Comparison of ENCODE assay signal across 8 cellular contexts in genomic region chr5:109656829-109657228, GRCh38. TPM values are rescaled to one million over a fixed set of nuclear protein-coding genes. Genes with fewer than 3 reads are reported as not detected.
DNase-seq lines count a peak whose midpoint lies in the region; ATAC-seq, FAIRE-seq and TF ChIP-seq lines count a peak whose summit lies in the region.

No MANE protein-coding gene starts in this region.

- H3K9ac ChIP-seq in keratinocyte (ENCODE audit: control insufficient read depth, extremely low read depth, insufficient read depth, low read length): no peak overlapping the region

- H3K4me2 ChIP-seq in keratinocyte (ENCODE audit: control insufficient read depth, extremely low read depth, insufficient read depth, low read depth, low read length): peak overlapping the region; percentile 75

- H3K79me2 ChIP-seq in keratinocyte (ENCODE audit: control insufficient read depth, insufficient read depth, low read length): no peaks in the 10 kb centered on the region

- peaks cover 14% of the 10 kb centered on the region for H3K4me1 Mint-ChIP-seq in mesothelial cell of epicardium

- H2AFZ ChIP-seq in keratinocyte (ENCODE audit: control insufficient read depth, low read length): no peak overlapping the region

- ATAC-seq in GM18502 (IDR thresholded peaks at IDR 0.05; ENCODE audit: poor library complexity, unreplicated experiment) (peak; percentile 70), GM21717 (IDR thresholded peaks at IDR 0.05; ENCODE audit: unreplicated experiment) (no peak), GM21360 (IDR thresholded peaks at IDR 0.05; ENCODE audit: unreplicated experiment) (no peak)

- TF ChIP-seq CTCF in keratinocyte (optimal IDR thresholded peaks at IDR 0.05 in 1 of 3, IDR thresholded peaks at IDR 0.05 in 1 of 3, conservative IDR thresholded peaks at IDR 0.05 in 1 of 3; ENCODE audit: extremely low read depth in 1 of 3, insufficient read depth in 2 of 3, low read length in 3 of 3): no peak
- no peak for TF ChIP-seq CTCF in mesothelial cell of epicardium (IDR thresholded peaks at IDR 0.05; ENCODE audit: unreplicated experiment)

- peak overlapping the region in 2 of 3 experiments; percentile 1 to 21 for H3K4me3 ChIP-seq in keratinocyte (ENCODE audit: control insufficient read depth in 2 of 3, extremely low read depth in 1 of 3, insufficient read depth in 2 of 3, low read depth in 1 of 3, low read length in 3 of 3)

- no peaks in the 10 kb centered on the region for H3K36me3 Mint-ChIP-seq in mesothelial cell of epicardium

- H3K27ac Mint-ChIP-seq in mesothelial cell of epicardium: no peak overlapping the region

- peak; percentile 98 for FAIRE-seq in keratinocyte (lab: Jason Lieb, UNC)

- peaks cover 45% of the 10 kb centered on the region for H3K4me1 ChIP-seq in keratinocyte (ENCODE audit: control insufficient read depth, extremely low read depth, insufficient read depth, low read length)

- no peaks in the 10 kb centered on the region for H3K9me3 ChIP-seq in keratinocyte (ENCODE audit: control insufficient read depth, low read depth, low read length)

- peak; percentile 97 for DNase-seq in SIG-M5 treated with dmso at 0.1 percent for 504 hours (lab: John Stamatoyannopoulos, UW; ENCODE audit: unreplicated experiment)
- DNase-seq in amniotic epithelial cell (ENCODE audit: low read depth): peak; percentile 95
- DNase-seq in keratinocyte (ENCODE audit: low read depth, low spot score): peak; percentile 67
- DNase-seq in stimulated activated CD8-positive, alpha-beta memory T cell treated with anti-CD3 and anti-CD28 coated beads, Interleukin-7, amount 100 ng/mL, for 24 hours (ENCODE audit: low read depth): peak; percentile 17
- DNase-seq in mesothelial cell of epicardium (ENCODE audit: low spot score in 2 of 2, unreplicated experiment in 2 of 2): no peak

- H3K4me3 Mint-ChIP-seq in mesothelial cell of epicardium: no peak overlapping the region

- no peaks in the 10 kb centered on the region for H4K20me1 ChIP-seq in keratinocyte (ENCODE audit: control insufficient read depth, extremely low read depth, insufficient read depth, low read length)

- H3K27ac ChIP-seq in keratinocyte (ENCODE audit: control insufficient read depth, insufficient read depth, low read length): peak overlapping the region; percentile 33

- peaks cover 4% of the 10 kb centered on the region for H3K9me3 Mint-ChIP-seq in mesothelial cell of epicardium

- no peaks in the 10 kb centered on the region for H3K36me3 ChIP-seq in keratinocyte (ENCODE audit: control insufficient read depth in 2 of 2, extremely low read depth in 1 of 2, insufficient read depth in 2 of 2, low read length in 2 of 2)

- H3K27me3 Mint-ChIP-seq in mesothelial cell of epicardium (ENCODE audit: low read depth): no peaks in the 10 kb centered on the region

- no peaks in the 10 kb centered on the region for H3K9me1 ChIP-seq in keratinocyte (ENCODE audit: control insufficient read depth, extremely low read depth, insufficient read depth, low read length)

- dilution Hi-C loops in keratinocyte (cut with MboI; ENCODE audit: extremely low pct_ligation_motif_present, low sequenced_read_pairs): no loop called here

- no peaks in the 10 kb centered on the region for H3K27me3 ChIP-seq in keratinocyte (ENCODE audit: control insufficient read depth, extremely low read depth, insufficient read depth, low read length)

RNA-seq across cellular contexts. Expression of gene MAN2A1, which starts 32.9 kb away (rescaled TPM):
- polyA plus RNA-seq in keratinocyte: 38.3 to 63.8 TPM (median 50.5 TPM) in 3 replicates
- 106 TPM for polyA plus RNA-seq in keratinocyte (2011; ENCODE audit: low read depth)
- 13.3 and 23.9 TPM in 2 replicates for polyA plus RNA-seq in keratinocyte (2011; cell fraction: cytosol; rRNA removed)
- polyA plus RNA-seq in keratinocyte (2011; cell fraction: nucleus; rRNA removed): 61.7 and 89.6 TPM in 2 replicates
- polyA plus RNA-seq in keratinocyte (2012; ENCODE audit: low replicate concordance): 24.8 and 45.4 TPM in 2 replicates
- polyA minus RNA-seq in keratinocyte: 20.5 to 113 TPM (median 95.0 TPM) in 3 replicates
- polyA minus RNA-seq in keratinocyte (2011; cell fraction: cytosol; rRNA and poly(A)+ RNA removed): 60.2 TPM
- 186 and 287 TPM in 2 replicates for polyA minus RNA-seq in keratinocyte (2011; cell fraction: nucleus; rRNA and poly(A)+ RNA removed)
- total RNA-seq in mesothelial cell of epicardium: 19.1 to 21.3 TPM (median 20.0 TPM) in 3 replicates

Comparison
In these comparisons a context has a peak if more than half of its experiments do, and no peak if none do; other contexts are left out.
1. DNase-seq: peak in SIG-M5 treated with dmso at 0.1 percent for 504 hours (single experiment), amniotic epithelial cell (single experiment), keratinocyte (single experiment) and stimulated activated CD8-positive, alpha-beta memory T cell treated with anti-CD3 and anti-CD28 coated beads, Interleukin-7, amount 100 ng/mL, for 24 hours (single experiment); none in mesothelial cell of epicardium (0 of 2).